17 cellular contexts compared by ENCODE assay signal in the genomic region with DNA sequence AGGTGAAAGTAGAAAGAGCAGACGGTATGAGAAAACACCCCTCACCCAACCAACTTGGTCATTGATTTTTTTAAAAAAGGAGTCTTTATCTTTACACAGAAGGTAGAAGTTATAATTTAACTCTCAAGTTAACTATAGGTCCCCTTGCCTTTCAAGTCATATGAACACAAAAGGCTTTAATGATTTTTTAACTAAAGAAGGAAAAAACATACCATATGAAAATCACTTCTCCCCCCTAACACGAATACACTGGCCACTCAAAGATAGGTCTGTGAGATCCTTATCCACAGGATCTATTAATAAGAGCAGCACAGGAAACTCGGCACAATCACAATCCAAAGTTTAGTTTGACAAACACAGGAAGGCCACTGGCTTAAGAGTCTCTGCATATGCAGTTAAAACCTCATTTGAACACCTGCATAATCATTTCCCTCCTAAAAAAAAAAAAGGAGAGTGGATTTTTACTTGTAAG.
DNase-seq lines count a peak whose midpoint lies in the region; ATAC-seq and TF ChIP-seq lines count a peak whose summit lies in the region.
"Had no signal": no experiment of that assay in that cellular context is flagged by ENCODE, and none has a peak within 500 bp of the region (broad histone marks: within the 10 kb centered on the region; RNA-seq: fewer than 3 reads in every experiment).

No MANE protein-coding gene starts in this region.

- H3K4me2 ChIP-seq in SK-N-SH (no peak overlapping the region), OCI-LY7 (ENCODE audit: low read length) (peak overlapping the region; percentile 12; the same call in 1 of the 2 replicates), neuronal stem cell (ENCODE audit: insufficient read depth, low read length, poor library complexity, severe bottlenecking) (no peak overlapping the region)
- H3K4me2 ChIP-seq: BLaER1 treated with 17β-estradiol and CSF1 and Interleukin-3, amounts not matched to agents 10 nM and 100 nM; PC-9 had no signal

- no TSS peak for BruUV-seq in OCI-LY7 (replicated peaks; lab: Mats Ljungman, UMichigan)

- no peaks in the 10 kb centered on the region for H3K79me1 ChIP-seq in neuronal stem cell (ENCODE audit: low read depth, low read length)

- H4K8ac ChIP-seq in neuronal stem cell (ENCODE audit: low read depth, low read length), result no peak overlapping the region

- POLR2A ChIA-PET in SK-N-SH (lab: Yijun Ruan, JAX) (no interaction called here), OCI-LY7 (lab: Charles Lee) (interaction anchor here (0.7 kb wide), 1 partner anchor 34 kb away, joined by 4 read pairs; no protein-coding TSS in a partner anchor)

- no peak overlapping the region for H3K23ac ChIP-seq in neuronal stem cell (ENCODE audit: low read depth, low read length, poor library complexity)

- peaks cover 0 to 17% of the 10 kb centered on the region in 2 experiments; a peak in 2 of 4 replicates for H3K4me1 ChIP-seq in SK-N-SH (ENCODE audit: control insufficient read depth in 1 of 2, insufficient read depth in 2 of 2, low read depth in 1 of 2, low read length in 1 of 2)
- peaks cover 28% of the 10 kb centered on the region for H3K4me1 ChIP-seq in OCI-LY7 (ENCODE audit: insufficient read depth, low read length, poor library complexity, severe bottlenecking)
- peaks cover 4 to 25% of the 10 kb centered on the region in 2 donors for H3K4me1 ChIP-seq in neuronal stem cell (ENCODE audit: control insufficient read depth in 2 of 2, insufficient read depth in 1 of 2, low read depth in 1 of 2, low read length in 2 of 2)

- no peak overlapping the region for H3K4me3 ChIP-seq in SK-N-SH (ENCODE audit: low read depth in 2 of 2, low read length in 1 of 2)
- no peak overlapping the region for H3K4me3 ChIP-seq in OCI-LY7 (ENCODE audit: low read depth, low read length, poor library complexity, severe bottlenecking)
- H3K4me3 ChIP-seq in neuronal stem cell (ENCODE audit: low read length in 2 of 2), result no peak overlapping the region
- H3K4me3 ChIP-seq: BLaER1 treated with 17β-estradiol and CSF1 and Interleukin-3, amounts not matched to agents 10 nM and 100 nM; PC-9 had no signal

- no peak overlapping the region for H2BK120ac ChIP-seq in neuronal stem cell (ENCODE audit: low read depth, low read length)

- no peak overlapping the region for H3K18ac ChIP-seq in neuronal stem cell (ENCODE audit: low read length)

- H2AFZ ChIP-seq in SK-N-SH (ENCODE audit: low read depth) (peak overlapping the region; percentile 41; the same call in 1 of the 2 replicates), OCI-LY7 (ENCODE audit: low read length) (peak overlapping the region; percentile 87), neuronal stem cell (ENCODE audit: low read length) (peak overlapping the region; percentile 55)
- H2AFZ ChIP-seq: PC-9 had no signal

- DNase-seq in SK-N-SH (no peak), OCI-LY7 (ENCODE audit: low spot score) (no peak), left colon (no peak), neuronal stem cell (ENCODE audit: low spot score) (no peak), erythroblast (lab: John Stamatoyannopoulos, UW) (no peak), DMS153 treated with DMSO at 0.1 percent for 48 hours (lab: John Stamatoyannopoulos, UW; ENCODE audit: unreplicated experiment) (no peak)
- DNase-seq: 8988T, DMS153, H7, IMR-90, NCI-H146, NCI-H2081 treated with DMSO at 0.1 percent for 48 hours, NCI-H226, PC-9 had no signal

- H2AK5ac ChIP-seq in neuronal stem cell (ENCODE audit: low read depth, low read length), result no peak overlapping the region

- WGBS in SK-N-SH (ENCODE audit: low lambda C conversion rate), result 52% methylated on average over 3 of the region's 3 CpGs
- WGBS in neuronal stem cell (ENCODE audit: extremely low coverage in 2 of 2, insufficient read length in 2 of 2, insufficient replicate concordance in 1 of 2), 2 donors, result no CpG with 5 or more reads among the region's 3 CpGs

- H3K9ac ChIP-seq in SK-N-SH (no peak overlapping the region), neuronal stem cell (ENCODE audit: low read depth, low read length, poor library complexity) (no peak overlapping the region)
- H3K9ac ChIP-seq: BLaER1 treated with 17β-estradiol and CSF1 and Interleukin-3, amounts not matched to agents 10 nM and 100 nM had no signal

- TF ChIP-seq EP300 in SK-N-SH (IDR thresholded peaks at IDR 0.05; ENCODE audit: borderline replicate concordance in 1 of 2, low read depth in 1 of 2, low read length in 1 of 2), result no peak

- intact Hi-C loops in OCI-LY7 (cut with micrococcal nuclease; ENCODE audit: unreplicated experiment) (no loop called here), left colon (cut with DNase I, micrococcal nuclease) (no loop called here)

- no peaks in the 10 kb centered on the region for H3F3A ChIP-seq in SK-N-SH (replicated peaks; ENCODE audit: insufficient read depth)

- H3K79me2 ChIP-seq in SK-N-SH (ENCODE audit: insufficient read depth) (no peaks in the 10 kb centered on the region), OCI-LY7 (ENCODE audit: insufficient read depth, low read depth, low read length) (no peaks in the 10 kb centered on the region)

- no peak overlapping the region for H2BK12ac ChIP-seq in neuronal stem cell (ENCODE audit: low read length)

- no peak overlapping the region for H2BK15ac ChIP-seq in neuronal stem cell (ENCODE audit: low read length)

- H3K14ac ChIP-seq in neuronal stem cell (ENCODE audit: low read length), result no peak overlapping the region

- CTCF ChIA-PET in SK-N-SH (lab: Yijun Ruan, JAX), result interaction anchor here (1.4 kb wide), 1 partner anchor 19 kb away, joined by 3 read pairs; no protein-coding TSS in a partner anchor
- CTCF ChIA-PET in OCI-LY7 (lab: Charles Lee; ENCODE audit: unreplicated experiment), result no interaction called here

- H3K27ac ChIP-seq in SK-N-SH (ENCODE audit: low read depth in 2 of 2, low read length in 1 of 2) (no peak overlapping the region), OCI-LY7 (ENCODE audit: low read depth, low read length, poor library complexity, severe bottlenecking) (no peak overlapping the region), neuronal stem cell (replicated peaks; ENCODE audit: low read length) (no peak overlapping the region)
- H3K27ac ChIP-seq: BLaER1 treated with 17β-estradiol and CSF1 and Interleukin-3, amounts not matched to agents 10 nM and 100 nM; PC-9 had no signal

- no peaks in the 10 kb centered on the region for H4K20me1 ChIP-seq in SK-N-SH (ENCODE audit: insufficient read depth)
- H4K20me1 ChIP-seq in OCI-LY7 (ENCODE audit: insufficient read depth, low read length), result no peaks in the 10 kb centered on the region
- H4K20me1 ChIP-seq: BLaER1 treated with 17β-estradiol and CSF1 and Interleukin-3, amounts not matched to agents 10 nM and 100 nM had no signal

- TF ChIP-seq CTCF in SK-N-SH (IDR thresholded peaks at IDR 0.05), result no peak
- no peak for TF ChIP-seq CTCF in OCI-LY7 (conservative IDR thresholded peaks at IDR 0.05; ENCODE audit: low read length)

- no peaks in the 10 kb centered on the region for H3K36me3 ChIP-seq in SK-N-SH (replicated peaks in 1 of 2; ENCODE audit: control insufficient read depth in 1 of 2, insufficient read depth in 2 of 2, low read length in 1 of 2)
- H3K36me3 ChIP-seq in OCI-LY7 (ENCODE audit: insufficient read depth, low read length), result no peaks in the 10 kb centered on the region
- H3K36me3 ChIP-seq in neuronal stem cell (replicated peaks in 1 of 2; ENCODE audit: control insufficient read depth in 2 of 2, insufficient read depth in 2 of 2, low read length in 2 of 2), result no peaks in the 10 kb centered on the region
- H3K36me3 ChIP-seq: BLaER1 treated with 17β-estradiol and CSF1 and Interleukin-3, amounts not matched to agents 10 nM and 100 nM had no signal

- no peak overlapping the region for H4K91ac ChIP-seq in neuronal stem cell (ENCODE audit: low read depth, low read length, poor library complexity)

- ATAC-seq in SK-N-SH treated with all-trans-retinoic acid at 6 μM for 48 hours (no peak), left colon (peak; percentile 61), HG02970 (IDR thresholded peaks at IDR 0.05; ENCODE audit: low FRiP score, unreplicated experiment) (no peak)

- TF ChIP-seq RAD21 in SK-N-SH (IDR thresholded peaks at IDR 0.05; ENCODE audit: low read length), result no peak

- H2BK5ac ChIP-seq in neuronal stem cell (ENCODE audit: low read length), result no peak overlapping the region

- no peak overlapping the region for H3K4ac ChIP-seq in neuronal stem cell (ENCODE audit: low read length)

- H3K9me3 ChIP-seq in SK-N-SH (no peaks in the 10 kb centered on the region), OCI-LY7 (ENCODE audit: low read length) (no peaks in the 10 kb centered on the region), neuronal stem cell (replicated peaks in 1 of 2; ENCODE audit: control insufficient read depth in 2 of 2, insufficient read depth in 1 of 2, low read depth in 1 of 2, low read length in 2 of 2) (no peaks in the 10 kb centered on the region)

- no peak for TF ChIP-seq POLR2A in erythroblast (IDR thresholded peaks at IDR 0.05; ENCODE audit: low read length)

- no peaks in the 10 kb centered on the region for H3K9me2 ChIP-seq in SK-N-SH
- H3K9me2 ChIP-seq in OCI-LY7 (ENCODE audit: insufficient read depth, low read length), result no peaks in the 10 kb centered on the region

- no peaks in the 10 kb centered on the region for H3K27me3 ChIP-seq in SK-N-SH (ENCODE audit: insufficient read depth)
- no peaks in the 10 kb centered on the region for H3K27me3 ChIP-seq in neuronal stem cell (ENCODE audit: control insufficient read depth in 3 of 3, insufficient read depth in 3 of 3, low read depth in 1 of 3, low read length in 3 of 3)
- H3K27me3 ChIP-seq: BLaER1 treated with 17β-estradiol and CSF1 and Interleukin-3, amounts not matched to agents 10 nM and 100 nM had no signal

TF ChIP-seq in SK-N-SH, 30 proteins besides CTCF, POLR2A, EP300 and RAD21 (continues in another document):
- TF ChIP-seq MXI1 (IDR thresholded peaks at IDR 0.05; ENCODE audit: low read depth, low read length) (no peak), TCF12 (IDR thresholded peaks at IDR 0.05) (no peak), SMC3 (IDR thresholded peaks at IDR 0.05; ENCODE audit: low read depth, low read length) (no peak), EZH2phosphoT487 (IDR thresholded peaks at IDR 0.05; ENCODE audit: borderline replicate concordance, low read depth) (no peak), ELF1 (IDR thresholded peaks at IDR 0.05) (no peak)

TF ChIP-seq in SK-N-SH treated with all-trans-retinoic acid at 6 μM for 48 hours, 23 proteins besides CTCF, POLR2A, EP300 and RAD21 (continues in another document):
- TF ChIP-seq ISL1 (CRISPR knock-in tag; IDR thresholded peaks at IDR 0.05) (no peak), ZFP3 (CRISPR knock-in tag; IDR thresholded peaks at IDR 0.05) (no peak), ZC3H10 (CRISPR knock-in tag; IDR thresholded peaks at IDR 0.05) (no peak), SNAI2 (CRISPR knock-in tag; IDR thresholded peaks at IDR 0.05) (no peak), ARNTL (CRISPR knock-in tag; IDR thresholded peaks at IDR 0.05; ENCODE audit: borderline replicate concordance, low read depth) (no peak), BACH2 (CRISPR knock-in tag; IDR thresholded peaks at IDR 0.05; ENCODE audit: borderline replicate concordance) (no peak), ZNF565 (CRISPR knock-in tag; conservative IDR thresholded peaks at IDR 0.05; ENCODE audit: low read depth) (no peak), TOX (CRISPR knock-in tag; IDR thresholded peaks at IDR 0.05; ENCODE audit: borderline replicate concordance) (no peak)
